ENCODE assay signal across 9 cellular contexts in genomic region chr15:47184003-47184404, GRCh38.
DNase-seq lines count a peak whose midpoint lies in the region; ATAC-seq and TF ChIP-seq lines count a peak whose summit lies in the region.
"Had no signal": no experiment of that assay in that cellular context is flagged by ENCODE, and none has a peak within 500 bp of the region (broad histone marks: within the 10 kb centered on the region; RNA-seq: fewer than 3 reads in every experiment).

No MANE protein-coding gene starts in this region.

- peaks cover 4% of the 10 kb centered on the region for H3K4me1 ChIP-seq in neural progenitor cell

- H3K36me3 ChIP-seq in neural progenitor cell = no peaks in the 10 kb centered on the region

- DNase-seq in NCI-H2081 (lab: John Stamatoyannopoulos, UW) = peak; percentile 78 to 80
- DNase-seq in NCI-H2081 treated with DMSO at 0.1 percent for 48 hours (lab: John Stamatoyannopoulos, UW) = no peak
- DNase-seq in NCI-H2227 treated with DMSO at 0.1 percent for 48 hours (lab: John Stamatoyannopoulos, UW) = peak; percentile 8
- peak; percentile 46 for DNase-seq in endothelial cell (ENCODE audit: low spot score)
- peak; percentile 67 for DNase-seq in neural progenitor cell (ENCODE audit: low spot score)
- DNase-seq: CD4-positive, CD25-positive, alpha-beta regulatory T cell had no signal

- H3K27ac ChIP-seq in neural progenitor cell = no peak overlapping the region

- H3K9me3 ChIP-seq in neural progenitor cell (ENCODE audit: low read depth) = no peaks in the 10 kb centered on the region

- H3K27ac Mint-ChIP-seq in endothelial cell (ENCODE audit: unreplicated experiment) = no peak overlapping the region
- H3K27ac Mint-ChIP-seq in neural progenitor cell = no peak overlapping the region
- H3K27ac Mint-ChIP-seq: CD4-positive, CD25-positive, alpha-beta regulatory T cell had no signal

- TF ChIP-seq CTCF in endothelial cell (IDR thresholded peaks at IDR 0.05; ENCODE audit: unreplicated experiment) = no peak
- no peak for TF ChIP-seq CTCF in neural progenitor cell (IDR thresholded peaks at IDR 0.05)

- no peak overlapping the region for H3K9ac ChIP-seq in neural progenitor cell

- H3F3A ChIP-seq in neural progenitor cell (ENCODE audit: low read depth) = no peaks in the 10 kb centered on the region

- H2AFZ ChIP-seq in neural progenitor cell (replicated peaks) = peak overlapping the region; percentile 96

- H3K4me1 Mint-ChIP-seq in endothelial cell (ENCODE audit: unreplicated experiment) (peaks cover 12% of the 10 kb centered on the region), neural progenitor cell (peaks cover 11% of the 10 kb centered on the region)

- peaks cover 17% of the 10 kb centered on the region for H3K27me3 Mint-ChIP-seq in endothelial cell (ENCODE audit: unreplicated experiment)
- H3K27me3 Mint-ChIP-seq in neural progenitor cell (ENCODE audit: insufficient read depth, low read depth) = peaks cover 15% of the 10 kb centered on the region

- H3K4me2 ChIP-seq in neural progenitor cell = peak overlapping the region; percentile 91

- no peaks in the 10 kb centered on the region for H3K79me2 ChIP-seq in neural progenitor cell (ENCODE audit: low read depth)

- H3K27me3 ChIP-seq in neural progenitor cell = peaks cover 59% of the 10 kb centered on the region

- H3K4me3 ChIP-seq in neural progenitor cell = peak overlapping the region; percentile 66

- H4K20me1 ChIP-seq in neural progenitor cell (ENCODE audit: low read depth) = no peaks in the 10 kb centered on the region

- ATAC-seq in HG02678 (IDR thresholded peaks at IDR 0.05; ENCODE audit: unreplicated experiment) (no peak), HG03460 (IDR thresholded peaks at IDR 0.05; ENCODE audit: unreplicated experiment) (no peak), GM18873 (IDR thresholded peaks at IDR 0.05; ENCODE audit: low FRiP score, unreplicated experiment) (no peak)

- H3K36me3 Mint-ChIP-seq in endothelial cell (ENCODE audit: low read depth, unreplicated experiment) (no peaks in the 10 kb centered on the region), neural progenitor cell (no peaks in the 10 kb centered on the region)

- peak overlapping the region; percentile 8 for H3K4me3 Mint-ChIP-seq in endothelial cell (ENCODE audit: unreplicated experiment)
- peak overlapping the region; percentile 91 for H3K4me3 Mint-ChIP-seq in neural progenitor cell

- H3K9me3 Mint-ChIP-seq in endothelial cell (ENCODE audit: unreplicated experiment) (no peaks in the 10 kb centered on the region), neural progenitor cell (peaks cover 2% of the 10 kb centered on the region)
